ENCODE assay signal across 1 cellular context in genomic region chr10:87866575-87866974, GRCh38.
TF ChIP-seq lines count a peak whose summit lies in the region.

No MANE protein-coding gene starts in this region.

TF ChIP-seq in GM23338, 12 proteins besides CTCF, POLR2A, EP300 and RAD21 (continued from another document):
- TF ChIP-seq, protein P1, sequence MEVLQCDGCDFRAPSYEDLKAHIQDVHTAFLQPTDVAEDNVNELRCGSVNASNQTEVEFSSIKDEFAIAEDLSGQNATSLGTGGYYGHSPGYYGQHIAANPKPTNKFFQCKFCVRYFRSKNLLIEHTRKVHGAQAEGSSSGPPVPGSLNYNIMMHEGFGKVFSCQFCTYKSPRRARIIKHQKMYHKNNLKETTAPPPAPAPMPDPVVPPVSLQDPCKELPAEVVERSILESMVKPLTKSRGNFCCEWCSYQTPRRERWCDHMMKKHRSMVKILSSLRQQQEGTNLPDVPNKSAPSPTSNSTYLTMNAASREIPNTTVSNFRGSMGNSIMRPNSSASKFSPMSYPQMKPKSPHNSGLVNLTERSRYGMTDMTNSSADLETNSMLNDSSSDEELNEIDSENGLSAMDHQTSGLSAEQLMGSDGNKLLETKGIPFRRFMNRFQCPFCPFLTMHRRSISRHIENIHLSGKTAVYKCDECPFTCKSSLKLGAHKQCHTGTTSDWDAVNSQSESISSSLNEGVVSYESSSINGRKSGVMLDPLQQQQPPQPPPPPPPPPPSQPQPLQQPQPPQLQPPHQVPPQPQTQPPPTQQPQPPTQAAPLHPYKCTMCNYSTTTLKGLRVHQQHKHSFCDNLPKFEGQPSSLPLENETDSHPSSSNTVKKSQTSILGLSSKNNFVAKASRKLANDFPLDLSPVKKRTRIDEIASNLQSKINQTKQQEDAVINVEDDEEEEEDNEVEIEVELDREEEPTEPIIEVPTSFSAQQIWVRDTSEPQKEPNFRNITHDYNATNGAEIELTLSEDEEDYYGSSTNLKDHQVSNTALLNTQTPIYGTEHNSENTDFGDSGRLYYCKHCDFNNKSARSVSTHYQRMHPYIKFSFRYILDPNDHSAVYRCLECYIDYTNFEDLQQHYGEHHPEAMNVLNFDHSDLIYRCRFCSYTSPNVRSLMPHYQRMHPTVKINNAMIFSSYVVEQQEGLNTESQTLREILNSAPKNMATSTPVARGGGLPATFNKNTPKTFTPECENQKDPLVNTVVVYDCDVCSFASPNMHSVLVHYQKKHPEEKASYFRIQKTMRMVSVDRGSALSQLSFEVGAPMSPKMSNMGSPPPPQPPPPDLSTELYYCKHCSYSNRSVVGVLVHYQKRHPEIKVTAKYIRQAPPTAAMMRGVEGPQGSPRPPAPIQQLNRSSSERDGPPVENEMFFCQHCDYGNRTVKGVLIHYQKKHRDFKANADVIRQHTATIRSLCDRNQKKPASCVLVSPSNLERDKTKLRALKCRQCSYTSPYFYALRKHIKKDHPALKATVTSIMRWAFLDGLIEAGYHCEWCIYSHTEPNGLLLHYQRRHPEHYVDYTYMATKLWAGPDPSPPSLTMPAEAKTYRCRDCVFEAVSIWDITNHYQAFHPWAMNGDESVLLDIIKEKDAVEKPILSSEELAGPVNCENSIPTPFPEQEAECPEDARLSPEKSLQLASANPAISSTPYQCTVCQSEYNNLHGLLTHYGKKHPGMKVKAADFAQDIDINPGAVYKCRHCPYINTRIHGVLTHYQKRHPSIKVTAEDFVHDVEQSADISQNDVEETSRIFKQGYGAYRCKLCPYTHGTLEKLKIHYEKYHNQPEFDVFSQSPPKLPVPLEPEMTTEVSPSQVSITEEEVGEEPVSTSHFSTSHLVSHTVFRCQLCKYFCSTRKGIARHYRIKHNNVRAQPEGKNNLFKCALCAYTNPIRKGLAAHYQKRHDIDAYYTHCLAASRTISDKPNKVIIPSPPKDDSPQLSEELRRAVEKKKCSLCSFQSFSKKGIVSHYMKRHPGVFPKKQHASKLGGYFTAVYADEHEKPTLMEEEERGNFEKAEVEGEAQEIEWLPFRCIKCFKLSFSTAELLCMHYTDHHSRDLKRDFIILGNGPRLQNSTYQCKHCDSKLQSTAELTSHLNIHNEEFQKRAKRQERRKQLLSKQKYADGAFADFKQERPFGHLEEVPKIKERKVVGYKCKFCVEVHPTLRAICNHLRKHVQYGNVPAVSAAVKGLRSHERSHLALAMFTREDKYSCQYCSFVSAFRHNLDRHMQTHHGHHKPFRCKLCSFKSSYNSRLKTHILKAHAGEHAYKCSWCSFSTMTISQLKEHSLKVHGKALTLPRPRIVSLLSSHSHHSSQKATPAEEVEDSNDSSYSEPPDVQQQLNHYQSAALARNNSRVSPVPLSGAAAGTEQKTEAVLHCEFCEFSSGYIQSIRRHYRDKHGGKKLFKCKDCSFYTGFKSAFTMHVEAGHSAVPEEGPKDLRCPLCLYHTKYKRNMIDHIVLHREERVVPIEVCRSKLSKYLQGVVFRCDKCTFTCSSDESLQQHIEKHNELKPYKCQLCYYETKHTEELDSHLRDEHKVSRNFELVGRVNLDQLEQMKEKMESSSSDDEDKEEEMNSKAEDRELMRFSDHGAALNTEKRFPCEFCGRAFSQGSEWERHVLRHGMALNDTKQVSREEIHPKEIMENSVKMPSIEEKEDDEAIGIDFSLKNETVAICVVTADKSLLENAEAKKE (CRISPR knock-in tag; IDR thresholded peaks at IDR 0.05): no peak
